In genomic region chr11:19777032-19777341, GRCh38 we compare ENCODE assay signal across 8 cellular contexts.
A peak's percentile ranks its signal among the peaks of the same experiment; 100 is the strongest.
DNase-seq lines count a peak whose midpoint lies in the region; ATAC-seq and TF ChIP-seq lines count a peak whose summit lies in the region.

No MANE protein-coding gene starts in this region.

- H3K27ac ChIP-seq in VCaP (peak overlapping the region; percentile 64; the same call in 1 of the 2 replicates), iPS-18a (ENCODE audit: low read length) (no peak overlapping the region), thyroid gland (peak overlapping the region in 1 of 3 donors; percentile 22)

- H3K36me3 ChIP-seq in iPS-18a (ENCODE audit: control insufficient read depth, low read depth, low read length), result peaks cover 4% of the 10 kb centered on the region
- no peaks in the 10 kb centered on the region for H3K36me3 ChIP-seq in thyroid gland

- TF ChIP-seq CTCF in VCaP (conservative IDR thresholded peaks at IDR 0.05) (no peak), thyroid gland (IDR thresholded peaks at IDR 0.05) (no peak)

- DNase-seq in thyroid gland, result peak; percentile 35 to 36
- no peak for DNase-seq in NCI-H1694 treated with DMSO at 0.1 percent for 48 hours (lab: John Stamatoyannopoulos, UW)
- no peak for DNase-seq in NCI-H1694 (lab: John Stamatoyannopoulos, UW)
- DNase-seq in stimulated activated CD4-positive, alpha-beta T cell treated with anti-CD3 and anti-CD28 coated beads, Interleukin-2, amount 100 ng/mL, for 48 hours, result no peak

- H3K4me1 ChIP-seq in iPS-18a (ENCODE audit: control insufficient read depth, low read depth, low read length) (peaks cover 52% of the 10 kb centered on the region), thyroid gland (peaks cover 8 to 39% of the 10 kb centered on the region in 2 donors)

- intact Hi-C loops in thyroid gland (cut with DNase I), result loop anchor here (10.0 kb wide), 1 partner anchor 108 kb away; no protein-coding TSS in a partner anchor

- peak; percentile 16 for ATAC-seq in GM18505 (IDR thresholded peaks at IDR 0.05; ENCODE audit: unreplicated experiment)
- ATAC-seq in HG02623 (IDR thresholded peaks at IDR 0.05; ENCODE audit: unreplicated experiment), result peak; percentile 13

- peak overlapping the region; percentile 95 for H3K4me3 ChIP-seq in iPS-18a (ENCODE audit: low read length)
- peak overlapping the region in 1 of 3 donors; percentile 50 for H3K4me3 ChIP-seq in thyroid gland (replicated peaks in 1 of 3)

- WGBS in thyroid gland, 2 donors, result 0 to 3% methylated on average over 6 to 16 of the region's 45 CpGs

- no peaks in the 10 kb centered on the region for H3K27me3 ChIP-seq in iPS-18a (ENCODE audit: control insufficient read depth, insufficient read depth, low read length)
- H3K27me3 ChIP-seq in thyroid gland, result no peaks in the 10 kb centered on the region

- TF ChIP-seq POLR2A in GM18505 (IDR thresholded peaks at IDR 0.05; ENCODE audit: borderline replicate concordance, extremely low read depth, insufficient read depth, insufficient read length) (no peak), thyroid gland (IDR thresholded peaks at IDR 0.05) (no peak)

- peak overlapping the region; percentile 92 for H3K9ac ChIP-seq in iPS-18a (ENCODE audit: low read length)

- H3K9me3 ChIP-seq in iPS-18a (ENCODE audit: control insufficient read depth, low read depth, low read length), result no peaks in the 10 kb centered on the region
- H3K9me3 ChIP-seq in thyroid gland, result no peaks in the 10 kb centered on the region

Comparison
In these comparisons a context has a peak if more than half of its experiments do, and no peak if none do; other contexts are left out.
1. DNase-seq: peak in thyroid gland (2 of 2); none in NCI-H1694 treated with DMSO at 0.1 percent for 48 hours (single experiment), NCI-H1694 (single experiment) and stimulated activated CD4-positive, alpha-beta T cell treated with anti-CD3 and anti-CD28 coated beads, Interleukin-2, amount 100 ng/mL, for 48 hours (0 of 2).